ENCODE assay signal across 10 cellular contexts in genomic region chr17:15247891-15248529, GRCh38. TPM values are rescaled to one million over a fixed set of nuclear protein-coding genes. Genes with fewer than 3 reads are reported as not detected.
DNase-seq lines count a peak whose midpoint lies in the region; ATAC-seq and TF ChIP-seq lines count a peak whose summit lies in the region.
"Had no signal": no experiment of that assay in that cellular context is flagged by ENCODE, and none has a peak within 500 bp of the region (broad histone marks: within the 10 kb centered on the region; RNA-seq: fewer than 3 reads in every experiment).

No MANE protein-coding gene starts in this region.

- TF ChIP-seq POLR2A in breast epithelium (IDR thresholded peaks at IDR 0.05), result no peak
- no peak for TF ChIP-seq POLR2A in suprapubic skin (IDR thresholded peaks at IDR 0.05)

- H3K27ac Mint-ChIP-seq in MCF 10A (ENCODE audit: low read depth, unreplicated experiment), result no peak overlapping the region
- H3K27ac Mint-ChIP-seq in WTC11, result no peak overlapping the region
- H3K27ac Mint-ChIP-seq: B cell had no signal

- H3K4me1 Mint-ChIP-seq in MCF 10A (ENCODE audit: insufficient read depth, unreplicated experiment), result no peaks in the 10 kb centered on the region
- peaks cover 14% of the 10 kb centered on the region for H3K4me1 Mint-ChIP-seq in WTC11
- H3K4me1 Mint-ChIP-seq: B cell had no signal

- peaks cover 0 to 5% of the 10 kb centered on the region in 2 donors for H3K4me1 ChIP-seq in breast epithelium
- peaks cover 65% of the 10 kb centered on the region for H3K4me1 ChIP-seq in suprapubic skin

- H3K27me3 ChIP-seq in breast epithelium, result no peaks in the 10 kb centered on the region
- H3K27me3 ChIP-seq in suprapubic skin, result no peaks in the 10 kb centered on the region

- POLR2A ChIA-PET in MCF 10A (lab: Yijun Ruan, JAX), result no interaction called here
- POLR2A ChIA-PET in WTC11 (lab: Charles Lee), result no interaction called here

- no TSS peak for BruUV-seq in MCF 10A (replicated peaks; lab: Mats Ljungman, UMichigan)

- H3K4me3 Mint-ChIP-seq in MCF 10A (ENCODE audit: unreplicated experiment) (no peak overlapping the region), WTC11 (no peak overlapping the region)
- H3K4me3 Mint-ChIP-seq: B cell had no signal

- H3K36me3 ChIP-seq in breast epithelium (no peaks in the 10 kb centered on the region), suprapubic skin (peaks cover 37% of the 10 kb centered on the region)

- TF ChIP-seq CTCF in MCF 10A (IDR thresholded peaks at IDR 0.05; ENCODE audit: unreplicated experiment) (peak; percentile 38), breast epithelium (IDR thresholded peaks at IDR 0.05) (peak in 1 of 3 donors; percentile 14), WTC11 (IDR thresholded peaks at IDR 0.05) (no peak), suprapubic skin (IDR thresholded peaks at IDR 0.05) (no peak)

- H3K36me3 Mint-ChIP-seq in MCF 10A (ENCODE audit: insufficient read depth, unreplicated experiment) (no peaks in the 10 kb centered on the region), WTC11 (no peaks in the 10 kb centered on the region)

- no peaks in the 10 kb centered on the region for H3K9me3 ChIP-seq in breast epithelium
- no peaks in the 10 kb centered on the region for H3K9me3 ChIP-seq in suprapubic skin

- ATAC-seq in WTC11 (peak; percentile 71), HG02610 (IDR thresholded peaks at IDR 0.05; ENCODE audit: unreplicated experiment) (no peak), GM21447 (IDR thresholded peaks at IDR 0.05; ENCODE audit: unreplicated experiment) (no peak)
- no peak for ATAC-seq in stimulated activated naive CD8-positive, alpha-beta T cell treated with anti-CD3 and anti-CD28 coated beads, Interleukin-15, Interleukin-2, amounts not matched to agents 100 U/mL and 50 U/mL, for 24 hours

- no peak overlapping the region for H3K4me3 ChIP-seq in breast epithelium
- no peak overlapping the region for H3K4me3 ChIP-seq in suprapubic skin

- H3K9me3 Mint-ChIP-seq in MCF 10A (ENCODE audit: unreplicated experiment) (no peaks in the 10 kb centered on the region), WTC11 (peaks cover 3% of the 10 kb centered on the region; the same call in 1 of the 2 replicates)

- peak overlapping the region in 1 of 2 donors; percentile 48 for H3K27ac ChIP-seq in breast epithelium
- peak overlapping the region; percentile 34 for H3K27ac ChIP-seq in suprapubic skin

- H3K27me3 Mint-ChIP-seq in MCF 10A (ENCODE audit: insufficient read depth, unreplicated experiment), result no peaks in the 10 kb centered on the region
- H3K27me3 Mint-ChIP-seq in WTC11 (ENCODE audit: low read depth), result no peaks in the 10 kb centered on the region
- H3K27me3 Mint-ChIP-seq: B cell had no signal

- CTCF ChIA-PET in MCF 10A (lab: Yijun Ruan, JAX) (interaction anchor here (0.5 to 3.5 kb wide), 9 partner anchors 10 to 255 kb away, joined by 3 to 43 read pairs (median 3); no protein-coding TSS in a partner anchor), WTC11 (lab: Charles Lee) (interaction anchor here (0.6 to 6.0 kb wide), 26 partner anchors 10 to 751 kb away, joined by 3 to 62 read pairs (median 4); partner anchors contain the start of genes PMP22 and TRIM16)

- WGBS in suprapubic skin, result 82% methylated on average over 7 of the region's 8 CpGs

- intact Hi-C loops in MCF 10A (cut with micrococcal nuclease), result no loop called here
- intact Hi-C loops in breast epithelium (cut with DNase I; ENCODE audit: low total_unique reads), result no loop called here

- no peak for TF ChIP-seq EP300 in suprapubic skin (IDR thresholded peaks at IDR 0.05)

- DNase-seq in MCF 10A (ENCODE audit: unreplicated experiment), result peak; percentile 35
- no peak for DNase-seq in breast epithelium (ENCODE audit: low spot score in 2 of 2)
- DNase-seq in WTC11 (ENCODE audit: low spot score), result peak; percentile 24
- DNase-seq in glomerular visceral epithelial cell (ENCODE audit: extremely low spot score), result peak; percentile 8
- DNase-seq in suprapubic skin (ENCODE audit: low spot score in 2 of 2), result no peak
- DNase-seq in stimulated activated naive CD8-positive, alpha-beta T cell treated with anti-CD3 and anti-CD28 coated beads, Interleukin-15, Interleukin-2, amounts not matched to agents 100 U/mL and 50 U/mL, for 24 hours, result no peak
- DNase-seq: KBM-7 had no signal

TF ChIP-seq in WTC11, 78 proteins besides CTCF, POLR2A, EP300 and RAD21:
- TF ChIP-seq FOXJ3 (CRISPR knock-in tag; IDR thresholded peaks at IDR 0.05; ENCODE audit: borderline replicate concordance) (no peak), NFYB (CRISPR knock-in tag; conservative IDR thresholded peaks at IDR 0.05; ENCODE audit: low read depth) (no peak), ARID4B (CRISPR knock-in tag; IDR thresholded peaks at IDR 0.05; ENCODE audit: borderline replicate concordance) (no peak), PRDM15 (CRISPR knock-in tag; IDR thresholded peaks at IDR 0.05) (no peak), ZNF121 (CRISPR knock-in tag; IDR thresholded peaks at IDR 0.05) (no peak), MYBL2 (CRISPR knock-in tag; IDR thresholded peaks at IDR 0.05) (no peak)

RNA-seq across cellular contexts. Expression of gene PMP22, which starts 17.1 kb away (rescaled TPM):
- total RNA-seq in MCF 10A (2022) (0.44 and 1.1 TPM in 2 replicates), breast epithelium (100 to 1,000 TPM; 114 to 478 (median 152) TPM), WTC11 (2021) (1.5 to 3.0 TPM (median 1.9 TPM) in 3 replicates), suprapubic skin (100 to 1,000 TPM in 2 of 4 donors, 10 to 100 TPM in 2; 55.1 to 143 (median 87.1) TPM)

Comparison
In these comparisons a context has a peak if more than half of its experiments do, and no peak if none do; other contexts are left out.
1. DNase-seq: peak in MCF 10A (single experiment), WTC11 (single experiment) and glomerular visceral epithelial cell (single experiment); none in breast epithelium (0 of 2), suprapubic skin (0 of 2) and stimulated activated naive CD8-positive, alpha-beta T cell treated with anti-CD3 and anti-CD28 coated beads, Interleukin-15, Interleukin-2, amounts not matched to agents 100 U/mL and 50 U/mL, for 24 hours (single experiment).
2. RNA of gene PMP22, which starts 17.1 kb away (total RNA-seq): 114 to 478 TPM in breast epithelium and 55.1 to 143 TPM in suprapubic skin; 1.5 to 3.0 TPM in WTC11 and 0.44 to 1.1 TPM in MCF 10A; every median in the first group is over 10 times any median in the second.